12 cellular contexts compared by ENCODE assay signal in the genomic region with DNA sequence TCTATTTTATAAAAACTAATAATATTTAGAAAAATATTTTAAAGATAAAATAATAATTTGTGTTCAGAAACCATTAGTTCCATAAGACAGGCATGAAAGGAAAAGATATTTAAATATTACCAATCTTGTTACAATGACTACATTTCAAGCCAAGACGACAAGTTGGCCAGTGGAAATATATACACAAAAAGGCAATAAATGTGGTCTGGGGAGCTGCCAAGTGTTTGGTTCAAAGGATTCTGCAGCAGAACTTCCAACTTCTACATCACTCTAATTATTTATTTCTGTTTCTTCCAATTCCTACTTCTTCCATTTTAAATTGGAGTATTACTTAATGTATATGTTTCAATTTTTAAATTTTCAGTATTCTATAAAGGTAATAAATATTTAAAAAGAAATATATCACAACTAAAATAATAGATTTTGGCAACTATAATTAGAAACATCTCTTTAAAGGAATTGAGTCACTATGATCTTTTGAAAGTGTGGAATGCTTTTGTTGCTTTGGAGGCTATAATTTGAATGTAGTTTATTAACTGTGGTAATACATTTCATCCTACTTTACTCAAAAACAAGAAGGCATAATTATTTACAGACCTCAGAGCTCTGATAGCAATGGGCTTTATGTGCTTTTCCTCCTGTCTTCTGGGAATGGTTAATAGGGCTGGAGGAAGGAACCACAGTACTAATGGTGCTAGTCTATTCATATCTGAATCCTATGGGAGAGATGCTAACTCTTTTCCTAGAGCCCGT.
DNase-seq lines count a peak whose midpoint lies in the region; TF ChIP-seq lines count a peak whose summit lies in the region.
"Had no signal": no experiment of that assay in that cellular context is flagged by ENCODE, and none has a peak within 500 bp of the region (broad histone marks: within the 10 kb centered on the region; RNA-seq: fewer than 3 reads in every experiment).

No MANE protein-coding gene starts in this region.

- 58% methylated on average over 2 of the region's 2 CpGs for WGBS in SK-N-SH (ENCODE audit: low lambda C conversion rate)

- TF ChIP-seq RAD21 in SK-N-SH (IDR thresholded peaks at IDR 0.05; ENCODE audit: low read length), result no peak

- no peaks in the 10 kb centered on the region for H3K79me2 ChIP-seq in SK-N-SH (ENCODE audit: insufficient read depth)

- no peak overlapping the region for H3K4me3 ChIP-seq in SK-N-SH (ENCODE audit: low read depth in 2 of 2, low read length in 1 of 2)
- H3K4me3 ChIP-seq: Peyer's patch, skin epidermis had no signal

- no peaks in the 10 kb centered on the region for H4K20me1 ChIP-seq in SK-N-SH (ENCODE audit: insufficient read depth)

- peaks cover 0 to 3% of the 10 kb centered on the region in 2 experiments; a peak in 3 of 4 replicates for H3K4me1 ChIP-seq in SK-N-SH (ENCODE audit: control insufficient read depth in 1 of 2, insufficient read depth in 2 of 2, low read depth in 1 of 2, low read length in 1 of 2)
- H3K4me1 ChIP-seq: Peyer's patch had no signal

- H3K27ac ChIP-seq in SK-N-SH (ENCODE audit: low read depth in 2 of 2, low read length in 1 of 2) (peak overlapping the region; percentile 26 to 64; a peak in 2 of 4 replicates), RWPE1 (no peak overlapping the region)
- H3K27ac ChIP-seq: Peyer's patch, skin epidermis had no signal

- peaks cover 4% of the 10 kb centered on the region for H3F3A ChIP-seq in SK-N-SH (replicated peaks; ENCODE audit: insufficient read depth)

- H3K36me3 ChIP-seq in SK-N-SH (replicated peaks in 1 of 2; ENCODE audit: control insufficient read depth in 1 of 2, insufficient read depth in 2 of 2, low read length in 1 of 2), result peaks cover 0 to 11% of the 10 kb centered on the region in 2 experiments

- H2AFZ ChIP-seq in SK-N-SH (ENCODE audit: low read depth), result no peak overlapping the region

- CTCF ChIA-PET in SK-N-SH (lab: Yijun Ruan, JAX), result interaction anchor here (1.0 kb wide), 1 partner anchor 59 kb away, joined by 3 read pairs; no protein-coding TSS in a partner anchor
- CTCF ChIA-PET in RWPE1 (lab: Yijun Ruan, JAX), result no interaction called here

- H3K9me2 ChIP-seq in SK-N-SH, result no peaks in the 10 kb centered on the region

- H3K27me3 ChIP-seq in SK-N-SH (ENCODE audit: insufficient read depth), result no peaks in the 10 kb centered on the region
- H3K27me3 ChIP-seq: Peyer's patch had no signal

- TF ChIP-seq EP300 in SK-N-SH (IDR thresholded peaks at IDR 0.05; ENCODE audit: borderline replicate concordance in 1 of 2, low read depth in 1 of 2, low read length in 1 of 2), result no peak

- H3K9ac ChIP-seq in SK-N-SH, result no peak overlapping the region

- no peaks in the 10 kb centered on the region for H3K9me3 ChIP-seq in SK-N-SH
- H3K9me3 ChIP-seq: Peyer's patch had no signal

- no peak overlapping the region for H3K4me2 ChIP-seq in SK-N-SH

- peak; percentile 41 for DNase-seq in HCEC 1CT
- no peak for DNase-seq in SK-N-SH
- DNase-seq in fibroblast of peridontal ligament (ENCODE audit: extremely low read depth), result peak; percentile 86
- peak; percentile 15 for DNase-seq in smooth muscle cell of the brain vasculature (ENCODE audit: low read depth, low spot score)
- DNase-seq in activated gamma-delta T cell treated with Interleukin-2 at 50 U/mL for 16 hours, result no peak
- no peak for DNase-seq in NCI-H226
- no peak for DNase-seq in RWPE1 (ENCODE audit: low spot score)
- DNase-seq: activated CD4-positive, alpha-beta memory T cell treated with anti-CD3 and anti-CD28 coated beads for 36 hours; activated effector memory CD4-positive, alpha-beta T cell treated with anti-CD3 and anti-CD28 coated beads, Interleukin-2, amount 50 U/mL, for 16 hours; erythroblast; Peyer's patch had no signal

- no peak for TF ChIP-seq CTCF in SK-N-SH (IDR thresholded peaks at IDR 0.05)
- no peak for TF ChIP-seq CTCF in RWPE1 (conservative IDR thresholded peaks at IDR 0.05; ENCODE audit: low read depth)

- POLR2A ChIA-PET in SK-N-SH (lab: Yijun Ruan, JAX), result no interaction called here
- POLR2A ChIA-PET in RWPE1 (lab: Yijun Ruan, JAX; ENCODE audit: low non-redundant PET), result no interaction called here

TF ChIP-seq in SK-N-SH, 30 proteins besides CTCF, POLR2A, EP300 and RAD21:
- TF ChIP-seq TCF12 (IDR thresholded peaks at IDR 0.05) (peak; percentile 56; the same call in 1 of the 2 replicates), MEF2A (IDR thresholded peaks at IDR 0.05; ENCODE audit: borderline replicate concordance, low read depth) (no peak), GATA2 (CRISPR knock-in tag; IDR thresholded peaks at IDR 0.05) (no peak), NFIC (IDR thresholded peaks at IDR 0.05; ENCODE audit: borderline replicate concordance) (peak; percentile 49; the same call in 1 of the 2 replicates)
- TF ChIP-seq, protein P1, sequence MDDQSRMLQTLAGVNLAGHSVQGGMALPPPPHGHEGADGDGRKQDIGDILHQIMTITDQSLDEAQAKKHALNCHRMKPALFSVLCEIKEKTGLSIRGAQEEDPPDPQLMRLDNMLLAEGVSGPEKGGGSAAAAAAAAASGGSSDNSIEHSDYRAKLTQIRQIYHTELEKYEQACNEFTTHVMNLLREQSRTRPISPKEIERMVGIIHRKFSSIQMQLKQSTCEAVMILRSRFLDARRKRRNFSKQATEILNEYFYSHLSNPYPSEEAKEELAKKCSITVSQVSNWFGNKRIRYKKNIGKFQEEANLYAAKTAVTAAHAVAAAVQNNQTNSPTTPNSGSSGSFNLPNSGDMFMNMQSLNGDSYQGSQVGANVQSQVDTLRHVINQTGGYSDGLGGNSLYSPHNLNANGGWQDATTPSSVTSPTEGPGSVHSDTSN (IDR thresholded peaks at IDR 0.05), result no peak
- TF ChIP-seq, protein P2, sequence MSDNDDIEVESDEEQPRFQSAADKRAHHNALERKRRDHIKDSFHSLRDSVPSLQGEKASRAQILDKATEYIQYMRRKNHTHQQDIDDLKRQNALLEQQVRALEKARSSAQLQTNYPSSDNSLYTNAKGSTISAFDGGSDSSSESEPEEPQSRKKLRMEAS (IDR thresholded peaks at IDR 0.05; ENCODE audit: low read depth), result no peak

Comparison
In these comparisons a context has a peak if more than half of its experiments do, and no peak if none do; other contexts are left out.
1. DNase-seq: peak in HCEC 1CT (single experiment), fibroblast of peridontal ligament (single experiment) and smooth muscle cell of the brain vasculature (single experiment); none in SK-N-SH (single experiment), activated gamma-delta T cell treated with Interleukin-2 at 50 U/mL for 16 hours (single experiment), NCI-H226 (single experiment) and RWPE1 (single experiment).